24 cellular contexts compared by ENCODE assay signal in the genomic region with DNA sequence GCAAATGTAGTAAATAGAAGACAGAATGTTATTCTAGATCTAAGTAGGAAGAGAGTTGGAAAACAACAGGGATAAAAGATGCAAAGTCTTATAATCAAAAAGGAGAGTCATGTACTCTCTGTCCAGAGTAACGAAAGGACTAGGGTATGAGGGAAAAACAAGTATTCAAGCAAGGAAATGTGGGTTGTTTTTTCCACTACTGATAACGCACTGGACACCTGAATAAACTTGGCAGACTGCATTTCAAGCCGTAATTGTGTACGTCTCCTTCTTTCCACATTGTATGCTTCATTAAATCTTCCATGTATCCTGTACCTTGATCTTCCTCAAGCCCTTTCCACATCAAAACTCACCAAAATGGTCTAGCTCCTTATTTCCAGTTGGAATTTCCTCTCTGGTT.
DNase-seq lines count a peak whose midpoint lies in the region; ATAC-seq and TF ChIP-seq lines count a peak whose summit lies in the region.
"Had no signal": no experiment of that assay in that cellular context is flagged by ENCODE, and none has a peak within 500 bp of the region (broad histone marks: within the 10 kb centered on the region; RNA-seq: fewer than 3 reads in every experiment).

No MANE protein-coding gene starts in this region.

- no peaks in the 10 kb centered on the region for H3K9me2 ChIP-seq in PC-3 (replicated peaks; ENCODE audit: low read length)

- no peak overlapping the region for H3K9ac ChIP-seq in PC-3 (ENCODE audit: low read length)

- intact Hi-C loops in PC-3 (cut with micrococcal nuclease) = no loop called here

- H3K4me3 Mint-ChIP-seq in activated T-cell treated with anti-CD3 and anti-CD28 coated beads, Interleukin-2, amount 50 U/mL, for 24 hours = no peak overlapping the region
- H3K4me3 Mint-ChIP-seq: B cell; CD4-positive, alpha-beta T cell had no signal

- no peaks in the 10 kb centered on the region for H3K79me2 ChIP-seq in PC-3 (ENCODE audit: low read length)

- peaks cover 4% of the 10 kb centered on the region for H3F3A ChIP-seq in PC-3 (ENCODE audit: low read length, unreplicated experiment)

- peaks cover 11% of the 10 kb centered on the region for H3K9me3 Mint-ChIP-seq in activated T-cell treated with anti-CD3 and anti-CD28 coated beads, Interleukin-2, amount 50 U/mL, for 24 hours
- H3K9me3 Mint-ChIP-seq: CD4-positive, alpha-beta T cell had no signal

- POLR2A ChIA-PET in PC-3 (lab: Charles Lee; ENCODE audit: unreplicated experiment) = interaction anchor here (0.5 to 0.7 kb wide), 2 partner anchors 17 to 511 kb away, joined by 3 read pairs; no protein-coding TSS in a partner anchor

- H3K36me3 Mint-ChIP-seq in activated T-cell treated with anti-CD3 and anti-CD28 coated beads, Interleukin-2, amount 50 U/mL, for 24 hours (ENCODE audit: low read depth) = peaks cover 15% of the 10 kb centered on the region

- TF ChIP-seq CTCF in PC-3 (conservative IDR thresholded peaks at IDR 0.05; ENCODE audit: low read depth, low read length) = no peak

- no peaks in the 10 kb centered on the region for H3K9me3 ChIP-seq in PC-3 (ENCODE audit: low read length)
- H3K9me3 ChIP-seq: MG63 had no signal

- CTCF ChIA-PET in PC-3 (lab: Charles Lee) = interaction anchor here (0.6 to 1.0 kb wide), 2 partner anchors 11 to 746 kb away, joined by 3 read pairs; no protein-coding TSS in a partner anchor

- DNase-seq in activated T-cell treated with anti-CD3 and anti-CD28 coated beads, Interleukin-2, amount 50 U/mL, for 24 hours = no peak
- no peak for DNase-seq in activated T-cell treated with anti-CD3 and anti-CD28 coated beads, Interleukin-2, amount 50 U/mL, for 1 hour
- no peak for DNase-seq in PC-3
- peak; percentile 22 for DNase-seq in dermis blood vessel endothelial cell
- DNase-seq in renal cortical epithelial cell (ENCODE audit: low read depth) = peak; percentile 11
- DNase-seq in DMS153 (lab: John Stamatoyannopoulos, UW) = no peak
- no peak for DNase-seq in NCI-H1694 (lab: John Stamatoyannopoulos, UW)
- DNase-seq: Calu3; CD4-positive, alpha-beta T cell; DND-41; GDM1; GOT3; KG1; NCI-H1092 treated with DMSO at 0.1 percent for 48 hours; NCI-H187 treated with DMSO at 0.1 percent for 48 hours; NCI-H2171; NCI-H446 treated with DMSO at 0.1 percent for 48 hours; NCI-H774; Peyer's patch; SHP77 had no signal

- H4K20me1 ChIP-seq in PC-3 (ENCODE audit: low read length) = no peaks in the 10 kb centered on the region

- H3K27ac ChIP-seq in PC-3 (ENCODE audit: low read length) = peak overlapping the region; percentile 67; the same call in 1 of the 2 replicates
- H3K27ac ChIP-seq: HL-60, Peyer's patch had no signal

- ATAC-seq in PC-3 (no peak), HG03571 (IDR thresholded peaks at IDR 0.05; ENCODE audit: unreplicated experiment) (no peak)

- H3K4me1 ChIP-seq in PC-3 (ENCODE audit: insufficient read depth, low read length) = peaks cover 15% of the 10 kb centered on the region
- H3K4me1 ChIP-seq: Peyer's patch had no signal

- H2AFZ ChIP-seq in PC-3 (ENCODE audit: low read length) = no peak overlapping the region

- H3K27ac Mint-ChIP-seq in activated T-cell treated with anti-CD3 and anti-CD28 coated beads, Interleukin-2, amount 50 U/mL, for 24 hours = peak overlapping the region; percentile 59
- H3K27ac Mint-ChIP-seq: B cell; CD4-positive, alpha-beta T cell had no signal

- H3K27me3 ChIP-seq in PC-3 (ENCODE audit: low read length) = no peaks in the 10 kb centered on the region
- H3K27me3 ChIP-seq: MG63, Peyer's patch had no signal

- peak overlapping the region; percentile 67; the same call in 1 of the 2 replicates for H3K4me2 ChIP-seq in PC-3 (ENCODE audit: low read length)

- H3K4me1 Mint-ChIP-seq in activated T-cell treated with anti-CD3 and anti-CD28 coated beads, Interleukin-2, amount 50 U/mL, for 24 hours (ENCODE audit: low read depth) = peaks cover 38% of the 10 kb centered on the region

- H3K4me3 ChIP-seq in PC-3 (ENCODE audit: low read length) = no peak overlapping the region
- H3K4me3 ChIP-seq: MG63, Peyer's patch had no signal

- BruUV-seq in PC-3 (replicated peaks; lab: Mats Ljungman, UMichigan) = no TSS peak

- no peaks in the 10 kb centered on the region for H3K27me3 Mint-ChIP-seq in activated T-cell treated with anti-CD3 and anti-CD28 coated beads, Interleukin-2, amount 50 U/mL, for 24 hours
- H3K27me3 Mint-ChIP-seq: B cell; CD4-positive, alpha-beta T cell had no signal

- H3K36me3 ChIP-seq in PC-3 (ENCODE audit: low read depth, low read length) = no peaks in the 10 kb centered on the region
- H3K36me3 ChIP-seq: MG63, Peyer's patch had no signal

Comparison
In these comparisons a context has a peak if more than half of its experiments do, and no peak if none do; other contexts are left out.
1. DNase-seq: peak in dermis blood vessel endothelial cell (single experiment) and renal cortical epithelial cell (single experiment); none in activated T-cell treated with anti-CD3 and anti-CD28 coated beads, Interleukin-2, amount 50 U/mL, for 24 hours (single experiment), activated T-cell treated with anti-CD3 and anti-CD28 coated beads, Interleukin-2, amount 50 U/mL, for 1 hour (single experiment), PC-3 (single experiment), DMS153 (single experiment) and NCI-H1694 (single experiment).